14 cellular contexts compared by ENCODE assay signal in the genomic region with DNA sequence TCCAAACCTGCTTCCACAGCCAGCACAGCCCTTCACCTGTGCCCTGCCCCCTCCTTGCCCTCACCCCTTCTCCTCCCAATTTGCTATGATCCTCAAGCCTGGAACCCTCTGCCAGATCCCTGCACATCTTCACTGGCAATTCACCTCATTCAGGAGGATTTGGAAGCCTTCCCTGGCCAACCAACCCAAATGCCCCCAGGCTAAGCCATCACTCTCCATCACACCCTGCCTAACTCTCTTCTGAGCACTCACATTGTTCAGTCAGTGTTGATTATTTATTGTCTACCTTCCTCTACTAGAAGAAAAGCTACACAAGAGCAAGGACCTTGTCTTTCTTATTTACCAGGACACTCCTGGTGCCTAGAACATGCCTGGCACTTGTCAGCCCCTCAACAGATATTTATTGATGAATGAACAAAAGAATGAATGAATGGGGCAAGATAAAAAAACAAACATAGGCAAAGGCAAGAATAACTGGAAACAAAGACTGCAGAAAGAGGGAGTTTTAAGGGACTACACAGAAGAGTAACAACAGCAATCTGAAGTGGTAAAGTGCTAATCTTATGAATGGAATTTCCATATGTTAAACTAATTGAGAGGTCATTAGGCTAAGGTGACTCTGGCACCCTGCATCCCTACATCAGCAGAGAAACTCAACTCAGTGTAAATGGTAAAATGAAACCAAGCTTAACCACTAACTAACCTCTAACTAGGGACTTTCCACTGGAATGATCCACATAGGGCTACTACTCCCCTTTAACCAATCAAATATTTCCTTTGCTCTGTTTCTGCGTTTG. TPM values are rescaled to one million over a fixed set of nuclear protein-coding genes. Genes with fewer than 3 reads are reported as not detected.
DNase-seq lines count a peak whose midpoint lies in the region; ATAC-seq and TF ChIP-seq lines count a peak whose summit lies in the region.
"Had no signal": no experiment of that assay in that cellular context is flagged by ENCODE, and none has a peak within 500 bp of the region (broad histone marks: within the 10 kb centered on the region; RNA-seq: fewer than 3 reads in every experiment).

No MANE protein-coding gene starts in this region.

- H3K27me3 ChIP-seq in ACC112 (ENCODE audit: insufficient read depth, low read length), result no peaks in the 10 kb centered on the region
- H3K27me3 ChIP-seq in tibial nerve, result no peaks in the 10 kb centered on the region
- H3K27me3 ChIP-seq: spleen had no signal

- H3K4me1 ChIP-seq in ACC112 (ENCODE audit: control insufficient read depth, insufficient read depth, low read length, unreplicated experiment), result peaks cover 41% of the 10 kb centered on the region
- no peaks in the 10 kb centered on the region for H3K4me1 ChIP-seq in tibial nerve

- H3K4me3 Mint-ChIP-seq in activated CD4-positive, alpha-beta T cell treated with anti-CD3 and anti-CD28 coated beads for 36 hours, result no peak overlapping the region
- H3K4me3 Mint-ChIP-seq: activated naive CD8-positive, alpha-beta T cell; effector memory CD8-positive, alpha-beta T cell; naive B cell had no signal

- no peak overlapping the region for H2AFZ ChIP-seq in ACC112 (ENCODE audit: low read length, unreplicated experiment)

- H3K36me3 ChIP-seq in ACC112 (ENCODE audit: insufficient read depth, low read length), result peaks cover 77% of the 10 kb centered on the region
- H3K36me3 ChIP-seq in tibial nerve, result peaks cover 0 to 29% (median 2%) of the 10 kb centered on the region in 3 donors

- H3K79me2 ChIP-seq in ACC112 (ENCODE audit: control insufficient read depth, insufficient read depth, low read length, unreplicated experiment), result peaks cover 27% of the 10 kb centered on the region

- no peaks in the 10 kb centered on the region for H3K9me3 ChIP-seq in tibial nerve
- H3K9me3 ChIP-seq: spleen had no signal

- no peak overlapping the region for H3K27ac Mint-ChIP-seq in activated CD4-positive, alpha-beta T cell treated with anti-CD3 and anti-CD28 coated beads for 36 hours
- H3K27ac Mint-ChIP-seq: activated naive CD8-positive, alpha-beta T cell; effector memory CD8-positive, alpha-beta T cell; naive B cell had no signal

- H3K27me3 Mint-ChIP-seq in activated CD4-positive, alpha-beta T cell treated with anti-CD3 and anti-CD28 coated beads for 36 hours, result peaks cover 7% of the 10 kb centered on the region
- H3K27me3 Mint-ChIP-seq: effector memory CD8-positive, alpha-beta T cell had no signal

- H3K9me3 Mint-ChIP-seq in activated CD4-positive, alpha-beta T cell treated with anti-CD3 and anti-CD28 coated beads for 36 hours (ENCODE audit: low read depth), result no peaks in the 10 kb centered on the region
- H3K9me3 Mint-ChIP-seq: effector memory CD8-positive, alpha-beta T cell had no signal

- 48 to 59% methylated on average over 1 of the region's 1 CpG for WGBS in tibial nerve, 2 donors

- H3K27ac ChIP-seq in ACC112 (ENCODE audit: low read depth, low read length) (peak overlapping the region; percentile 12), tibial nerve (no peak overlapping the region)
- H3K27ac ChIP-seq: spleen had no signal

- CTCF ChIA-PET in activated CD4-positive, alpha-beta T cell treated with anti-CD3 and anti-CD28 coated beads for 36 hours (lab: Charles Lee), result interaction anchor here (1.1 to 1.3 kb wide), 2 partner anchors 8 to 11 kb away, joined by 3 read pairs; no protein-coding TSS in a partner anchor

- TF ChIP-seq EP300 in tibial nerve (IDR thresholded peaks at IDR 0.05), result no peak

- H3K4me3 ChIP-seq in ACC112 (ENCODE audit: low read depth, low read length) (no peak overlapping the region), tibial nerve (no peak overlapping the region)
- H3K4me3 ChIP-seq: spleen had no signal

- H3K36me3 Mint-ChIP-seq in activated CD4-positive, alpha-beta T cell treated with anti-CD3 and anti-CD28 coated beads for 36 hours (ENCODE audit: low read depth), result no peaks in the 10 kb centered on the region
- H3K36me3 Mint-ChIP-seq: activated naive CD8-positive, alpha-beta T cell; naive B cell had no signal

- POLR2A ChIA-PET in activated CD4-positive, alpha-beta T cell treated with anti-CD3 and anti-CD28 coated beads for 36 hours (lab: Charles Lee), result no interaction called here

- intact Hi-C loops in activated CD4-positive, alpha-beta T cell treated with anti-CD3 and anti-CD28 coated beads for 36 hours (cut with DNase I, micrococcal nuclease), result no loop called here

- no peak for TF ChIP-seq POLR2A in tibial nerve (IDR thresholded peaks at IDR 0.05)

- ATAC-seq in GM19351 (IDR thresholded peaks at IDR 0.05; ENCODE audit: unreplicated experiment) (peak; percentile 78), HG02759 (IDR thresholded peaks at IDR 0.05; ENCODE audit: unreplicated experiment) (peak; percentile 86), HG03558 (IDR thresholded peaks at IDR 0.05; ENCODE audit: extremely low read depth, unreplicated experiment) (peak; percentile 90)
- ATAC-seq in activated CD4-positive, alpha-beta T cell treated with anti-CD3 and anti-CD28 coated beads for 36 hours, result no peak
- ATAC-seq: effector memory CD8-positive, alpha-beta T cell had no signal

- TF ChIP-seq CTCF in tibial nerve (IDR thresholded peaks at IDR 0.05), result no peak

- no peaks in the 10 kb centered on the region for H3K4me1 Mint-ChIP-seq in activated CD4-positive, alpha-beta T cell treated with anti-CD3 and anti-CD28 coated beads for 36 hours
- H3K4me1 Mint-ChIP-seq: naive B cell had no signal

- DNase-seq in activated CD4-positive, alpha-beta T cell treated with anti-CD3 and anti-CD28 coated beads for 36 hours, result no peak
- DNase-seq in NCI-H2227 treated with DMSO at 0.1 percent for 48 hours (lab: John Stamatoyannopoulos, UW) (no peak), tibial nerve (ENCODE audit: low spot score in 2 of 2) (no peak), NCI-H69 (lab: John Stamatoyannopoulos, UW) (no peak)
- DNase-seq: activated CD4-positive, alpha-beta T cell treated with anti-CD3 and anti-CD28 coated beads for 1 hour; effector memory CD8-positive, alpha-beta T cell; GDM1; naive B cell; spleen had no signal

RNA-seq across cellular contexts. Expression of a gene that starts 33.4 kb away (rescaled TPM):
- under 1 TPM; 0.04 to 0.30 TPM for total RNA-seq in activated CD4-positive, alpha-beta T cell treated with anti-CD3 and anti-CD28 coated beads for 36 hours
- total RNA-seq in tibial nerve, result 100 to 1,000 TPM; 111 to 207 (median 144) TPM

Comparison
In these comparisons a context has a peak if more than half of its experiments do, and no peak if none do; other contexts are left out.
1. RNA of a gene that starts 33.4 kb away (total RNA-seq): 111 to 207 TPM in tibial nerve; 0.04 to 0.30 TPM in activated CD4-positive, alpha-beta T cell treated with anti-CD3 and anti-CD28 coated beads for 36 hours; every median in the first group is over 10 times any median in the second.